Comparison of ENCODE assay signal across 15 cellular contexts in the genomic region with DNA sequence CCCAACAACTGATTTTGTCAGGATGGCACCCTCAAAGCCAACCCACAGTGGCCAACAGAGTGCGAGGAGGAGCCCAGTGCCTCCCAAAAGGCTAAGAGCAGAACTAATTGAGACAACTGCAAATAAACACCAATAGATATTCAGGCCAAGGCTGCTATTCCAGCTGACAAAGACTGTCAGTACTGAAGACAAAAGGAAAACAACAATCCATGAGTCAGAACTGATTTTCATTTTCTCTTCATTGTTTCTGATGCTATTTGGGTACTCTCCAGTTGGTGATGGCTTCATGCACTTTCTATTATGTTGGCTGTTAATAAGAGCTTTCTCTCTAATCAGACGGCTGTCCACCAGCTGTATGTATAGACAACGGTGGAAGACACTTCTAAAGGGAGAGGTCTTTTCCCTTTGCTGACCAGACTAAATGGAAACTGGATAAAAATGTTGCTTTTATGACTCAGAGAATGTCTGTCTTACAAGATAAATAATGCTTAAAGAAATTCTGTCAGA.
A peak's percentile ranks its signal among the peaks of the same experiment; 100 is the strongest.
DNase-seq lines count a peak whose midpoint lies in the region; ATAC-seq, FAIRE-seq and TF ChIP-seq lines count a peak whose summit lies in the region.
"Had no signal": no experiment of that assay in that cellular context is flagged by ENCODE, and none has a peak within 500 bp of the region (broad histone marks: within the 10 kb centered on the region; RNA-seq: fewer than 3 reads in every experiment).

No MANE protein-coding gene starts in this region.

- H3K27me3 Mint-ChIP-seq in astrocyte (ENCODE audit: low read depth, unreplicated experiment) (no peaks in the 10 kb centered on the region), Calu3 (ENCODE audit: unreplicated experiment) (no peaks in the 10 kb centered on the region)
- peaks cover 0 to 2% of the 10 kb centered on the region in 2 donors for H3K27me3 Mint-ChIP-seq in CD8-positive, alpha-beta memory T cell

- no peak overlapping the region for H2AFZ ChIP-seq in astrocyte (ENCODE audit: low read depth, low read length)

- peak overlapping the region; percentile 73 for H3K4me2 ChIP-seq in astrocyte (ENCODE audit: low read length)

- no peaks in the 10 kb centered on the region for H4K20me1 ChIP-seq in astrocyte (ENCODE audit: insufficient read depth, low read length)

- H3K9me3 ChIP-seq in astrocyte (ENCODE audit: insufficient read depth, low read depth, low read length): no peaks in the 10 kb centered on the region
- H3K9me3 ChIP-seq in CD8-positive, alpha-beta memory T cell (ENCODE audit: low read length): no peaks in the 10 kb centered on the region
- H3K9me3 ChIP-seq: thoracic aorta had no signal

- H3K36me3 ChIP-seq in astrocyte (ENCODE audit: insufficient read depth, low read length): no peaks in the 10 kb centered on the region
- no peaks in the 10 kb centered on the region for H3K36me3 ChIP-seq in CD8-positive, alpha-beta memory T cell (ENCODE audit: insufficient read depth, low read length)
- H3K36me3 ChIP-seq: thoracic aorta had no signal

- POLR2A ChIA-PET in CD8-positive, alpha-beta memory T cell (lab: Charles Lee): no interaction called here

- H3K9me3 Mint-ChIP-seq in astrocyte (ENCODE audit: unreplicated experiment): no peaks in the 10 kb centered on the region
- H3K9me3 Mint-ChIP-seq in Calu3 (ENCODE audit: low read depth, unreplicated experiment): no peaks in the 10 kb centered on the region
- H3K9me3 Mint-ChIP-seq in CD8-positive, alpha-beta memory T cell: peaks cover 0 to 3% (median 0%) of the 10 kb centered on the region in 5 donors

- BruUV-seq in Calu3 (replicated peaks; lab: Mats Ljungman, UMichigan): no TSS peak

- DNase-seq in A172 (ENCODE audit: low spot score) (peak; percentile 43), astrocyte (ENCODE audit: low read depth) (peak; percentile 60), iris pigment epithelial cell (ENCODE audit: low read depth) (peak; percentile 62), Calu3 (no peak), epidermal melanocyte (ENCODE audit: insufficient read length, low spot score) (no peak)
- DNase-seq in CD8-positive, alpha-beta memory T cell: no peak
- DNase-seq in effector CD4-positive, alpha-beta T cell: no peak
- DNase-seq: activated gamma-delta T cell treated with Interleukin-2 at 50 U/mL for 16 hours; effector memory CD4-positive, alpha-beta T cell; NCI-H2081 treated with DMSO at 0.1 percent for 48 hours had no signal

- peak overlapping the region; percentile 9 for H3K9ac ChIP-seq in astrocyte (ENCODE audit: low read length)

- no peak overlapping the region for H3K4me3 Mint-ChIP-seq in astrocyte (ENCODE audit: unreplicated experiment)
- no peak overlapping the region for H3K4me3 Mint-ChIP-seq in Calu3 (ENCODE audit: low read depth, unreplicated experiment)
- H3K4me3 Mint-ChIP-seq in CD8-positive, alpha-beta memory T cell: no peak overlapping the region

- TF ChIP-seq CTCF in astrocyte (IDR thresholded peaks at IDR 0.05; ENCODE audit: insufficient read depth, low read depth, low read length) (no peak), Calu3 (IDR thresholded peaks at IDR 0.05; ENCODE audit: unreplicated experiment) (no peak)

- CTCF ChIA-PET in Calu3 (lab: Charles Lee): no interaction called here
- CTCF ChIA-PET in CD8-positive, alpha-beta memory T cell (lab: Charles Lee): no interaction called here

- H3K4me3 ChIP-seq in astrocyte (ENCODE audit: insufficient read depth, low read depth, low read length): peak overlapping the region; percentile 25
- no peak overlapping the region for H3K4me3 ChIP-seq in CD8-positive, alpha-beta memory T cell (ENCODE audit: low read length)
- H3K4me3 ChIP-seq: thoracic aorta had no signal

- peak overlapping the region; percentile 43 for H3K27ac ChIP-seq in astrocyte (ENCODE audit: low read depth, low read length)
- no peak overlapping the region for H3K27ac ChIP-seq in CD8-positive, alpha-beta memory T cell (ENCODE audit: low read depth, low read length)
- H3K27ac ChIP-seq: thoracic aorta had no signal

- H3K27me3 ChIP-seq in astrocyte (ENCODE audit: insufficient read depth, low read length): no peaks in the 10 kb centered on the region
- no peaks in the 10 kb centered on the region for H3K27me3 ChIP-seq in CD8-positive, alpha-beta memory T cell (ENCODE audit: insufficient read depth, low read length, poor library complexity, severe bottlenecking)

- H3K4me1 Mint-ChIP-seq in astrocyte (ENCODE audit: low read depth, unreplicated experiment) (peaks cover 28% of the 10 kb centered on the region), Calu3 (ENCODE audit: low read depth, unreplicated experiment) (peaks cover 7% of the 10 kb centered on the region)
- no peaks in the 10 kb centered on the region for H3K4me1 Mint-ChIP-seq in CD8-positive, alpha-beta memory T cell

- peak; percentile 59 for FAIRE-seq in astrocyte (lab: Jason Lieb, UNC)
- FAIRE-seq: G401.6, islet of Langerhans had no signal

- H3K27ac Mint-ChIP-seq in astrocyte (ENCODE audit: unreplicated experiment) (peak overlapping the region; percentile 50), Calu3 (ENCODE audit: unreplicated experiment) (no peak overlapping the region)
- H3K27ac Mint-ChIP-seq in CD8-positive, alpha-beta memory T cell: no peak overlapping the region

- intact Hi-C loops in Calu3 (cut with micrococcal nuclease; ENCODE audit: unreplicated experiment): no loop called here

- ATAC-seq in HG02938 (IDR thresholded peaks at IDR 0.05; ENCODE audit: unreplicated experiment): peak; percentile 52
- ATAC-seq: Right ventricle myocardium inferior had no signal

- H3K36me3 Mint-ChIP-seq in astrocyte (ENCODE audit: low read depth, unreplicated experiment) (peaks cover 7% of the 10 kb centered on the region), Calu3 (ENCODE audit: insufficient read depth, unreplicated experiment) (no peaks in the 10 kb centered on the region)
- no peaks in the 10 kb centered on the region for H3K36me3 Mint-ChIP-seq in CD8-positive, alpha-beta memory T cell

- peaks cover 19% of the 10 kb centered on the region for H3K4me1 ChIP-seq in astrocyte (ENCODE audit: insufficient read depth, low read length)
- no peaks in the 10 kb centered on the region for H3K4me1 ChIP-seq in CD8-positive, alpha-beta memory T cell (ENCODE audit: insufficient read depth, low read length)

- H3K79me2 ChIP-seq in astrocyte (ENCODE audit: insufficient read depth, low read length): no peaks in the 10 kb centered on the region

Comparison
In these comparisons a context has a peak if more than half of its experiments do, and no peak if none do; other contexts are left out.
1. DNase-seq: peak in A172 (single experiment), astrocyte (single experiment) and iris pigment epithelial cell (single experiment); none in Calu3 (single experiment), epidermal melanocyte (single experiment), CD8-positive, alpha-beta memory T cell (0 of 5) and effector CD4-positive, alpha-beta T cell (single experiment).